ENCODE assay signal across 27 cellular contexts in the genomic region with DNA sequence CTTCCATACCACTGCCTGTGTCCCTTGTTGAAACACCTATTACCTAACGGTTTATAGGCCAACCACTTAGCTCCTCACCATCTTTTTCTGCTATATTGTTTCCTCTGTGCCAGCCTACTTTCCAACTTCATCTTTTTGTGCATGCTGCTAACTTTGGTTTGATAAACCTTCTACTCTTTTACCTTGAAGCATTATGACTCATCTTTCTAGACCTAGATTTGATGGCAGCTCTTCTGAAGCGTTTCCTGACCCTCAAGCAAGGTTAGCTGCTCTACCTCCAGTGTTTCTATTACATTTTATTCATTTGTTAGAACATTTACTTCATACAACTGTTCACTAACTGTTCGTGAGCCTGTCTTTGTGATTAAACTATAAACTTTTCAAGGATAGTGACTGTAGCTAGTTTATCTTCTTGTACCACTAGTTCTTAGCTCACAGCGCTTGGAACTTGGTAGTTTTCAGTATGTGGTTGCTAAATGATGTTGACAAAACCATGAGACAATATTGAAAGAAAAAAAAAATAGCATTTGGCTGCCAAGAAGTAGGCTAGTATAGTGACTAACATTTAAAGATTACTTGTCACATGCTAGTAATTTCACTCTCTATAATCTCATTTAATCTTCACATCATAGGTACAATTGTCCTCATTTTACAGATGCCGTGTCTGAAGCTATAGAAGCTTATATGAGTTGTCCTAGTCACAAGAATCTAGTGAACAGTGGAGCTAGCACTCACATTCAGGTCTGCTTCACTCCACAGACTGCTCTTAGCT.
DNase-seq lines count a peak whose midpoint lies in the region; ATAC-seq, FAIRE-seq and TF ChIP-seq lines count a peak whose summit lies in the region.
"Had no signal": no experiment of that assay in that cellular context is flagged by ENCODE, and none has a peak within 500 bp of the region (broad histone marks: within the 10 kb centered on the region; RNA-seq: fewer than 3 reads in every experiment).

No MANE protein-coding gene starts in this region.

- no peaks in the 10 kb centered on the region for H3K9me3 Mint-ChIP-seq in activated T-helper 17 cell treated with anti-CD3 and anti-CD28 coated beads, Interleukin-2, amount 50 U/mL, for 72 hours
- H3K9me3 Mint-ChIP-seq: CD4-positive, CD25-positive, alpha-beta regulatory T cell; nephron progenitor cell; stimulated activated naive CD8-positive, alpha-beta T cell treated with anti-CD3 and anti-CD28 coated beads, Interleukin-15, amount 100 ng/mL, for 72 hours had no signal

- TF ChIP-seq EP300 in A549 (IDR thresholded peaks at IDR 0.05) = no peak

- no peak for ATAC-seq in A549
- ATAC-seq in activated T-helper 17 cell treated with anti-CD3 and anti-CD28 coated beads, Interleukin-2, amount 50 U/mL, for 72 hours (replicated peaks) = peak; percentile 84
- ATAC-seq: lower lobe of right lung; mucosa of descending colon; stimulated activated naive CD8-positive, alpha-beta T cell treated with anti-CD3 and anti-CD28 coated beads, Interleukin-15, amount 100 ng/mL, for 72 hours had no signal

- no peaks in the 10 kb centered on the region for H3K9me3 ChIP-seq in A549
- H3K9me3 ChIP-seq: adrenal gland, breast epithelium, esophagus squamous epithelium, lower lobe of right lung, mucosa of descending colon, sigmoid colon, tibial nerve had no signal

- H3K4me3 ChIP-seq in A549 (no peak overlapping the region), fibroblast of mammary gland (ENCODE audit: control insufficient read depth, low read depth, low read length) (no peak overlapping the region), coronary artery (no peak overlapping the region)
- H3K4me3 ChIP-seq: adrenal gland, breast epithelium, esophagus squamous epithelium, K562, lower lobe of right lung, mucosa of descending colon, sigmoid colon, tibial nerve had no signal

- no peaks in the 10 kb centered on the region for H3K27me3 Mint-ChIP-seq in activated T-helper 17 cell treated with anti-CD3 and anti-CD28 coated beads, Interleukin-2, amount 50 U/mL, for 72 hours
- H3K27me3 Mint-ChIP-seq: CD4-positive, CD25-positive, alpha-beta regulatory T cell; stimulated activated naive CD8-positive, alpha-beta T cell treated with anti-CD3 and anti-CD28 coated beads, Interleukin-15, amount 100 ng/mL, for 72 hours had no signal

- peak overlapping the region; percentile 57 for H3K4me3 Mint-ChIP-seq in activated T-helper 17 cell treated with anti-CD3 and anti-CD28 coated beads, Interleukin-2, amount 50 U/mL, for 72 hours
- H3K4me3 Mint-ChIP-seq: nephron progenitor cell; stimulated activated naive CD8-positive, alpha-beta T cell treated with anti-CD3 and anti-CD28 coated beads, Interleukin-15, amount 100 ng/mL, for 72 hours had no signal

- H3K27ac Mint-ChIP-seq in activated T-helper 17 cell treated with anti-CD3 and anti-CD28 coated beads, Interleukin-2, amount 50 U/mL, for 72 hours = peak overlapping the region; percentile 52
- H3K27ac Mint-ChIP-seq: stimulated activated naive CD8-positive, alpha-beta T cell treated with anti-CD3 and anti-CD28 coated beads, Interleukin-15, amount 100 ng/mL, for 72 hours had no signal

- H3K36me3 Mint-ChIP-seq in activated T-helper 17 cell treated with anti-CD3 and anti-CD28 coated beads, Interleukin-2, amount 50 U/mL, for 72 hours (ENCODE audit: low read depth) = peaks cover 87% of the 10 kb centered on the region

- FAIRE-seq in A549 (lab: Jason Lieb, UNC) (no peak), GM19239 (lab: Jason Lieb, UNC) (peak; percentile 39), frontal cortex (lab: Jason Lieb, UNC) (no peak)
- FAIRE-seq: G401.6, K562, kidney had no signal

- TF ChIP-seq RAD21 in A549 (conservative IDR thresholded peaks at IDR 0.05 in 1 of 2, IDR thresholded peaks at IDR 0.05 in 1 of 2) = no peak

- no peak for DNase-seq in A549 (ENCODE audit: low read depth in 1 of 2, low spot score in 1 of 2)
- DNase-seq in GM19239 (ENCODE audit: insufficient read length, low spot score) = no peak
- peak; percentile 29 for DNase-seq in fibroblast of mammary gland (ENCODE audit: low read depth)
- DNase-seq in coronary artery (ENCODE audit: low spot score) = no peak
- no peak for DNase-seq in frontal cortex (ENCODE audit: low spot score in 2 of 2)
- no peak for DNase-seq in DMS79 treated with DMSO at 0.1 percent for 48 hours (lab: John Stamatoyannopoulos, UW)
- DNase-seq: activated effector memory CD4-positive, alpha-beta T cell treated with Interleukin-2 at 50 U/mL for 16 hours; adrenal gland; esophagus squamous epithelium; kidney; lower lobe of right lung; mucosa of descending colon; NCI-H2029 treated with DMSO at 0.1 percent for 48 hours; NCI-H345; NCI-H82; nephron progenitor cell; sigmoid colon; stimulated activated CD4-positive, alpha-beta T cell treated with anti-CD3 and anti-CD28 coated beads, Interleukin-15, amount 100 ng/mL, for 24 hours; stimulated activated naive CD8-positive, alpha-beta T cell treated with anti-CD3 and anti-CD28 coated beads, Interleukin-15, amount 100 ng/mL, for 72 hours; WERI-Rb-1 had no signal

- peaks cover 22% of the 10 kb centered on the region for H3K4me1 Mint-ChIP-seq in activated T-helper 17 cell treated with anti-CD3 and anti-CD28 coated beads, Interleukin-2, amount 50 U/mL, for 72 hours
- H3K4me1 Mint-ChIP-seq: nephron progenitor cell; stimulated activated naive CD8-positive, alpha-beta T cell treated with anti-CD3 and anti-CD28 coated beads, Interleukin-15, amount 100 ng/mL, for 72 hours had no signal

- H3K4me1 ChIP-seq in A549 = no peaks in the 10 kb centered on the region
- H3K4me1 ChIP-seq: breast epithelium, esophagus squamous epithelium, lower lobe of right lung had no signal

- TF ChIP-seq POLR2A in A549 (IDR thresholded peaks at IDR 0.05; ENCODE audit: low read length) = no peak

- H3K27ac ChIP-seq in A549 (no peak overlapping the region), coronary artery (no peak overlapping the region)
- H3K27ac ChIP-seq: breast epithelium, esophagus squamous epithelium, lower lobe of right lung, RWPE1, sigmoid colon, tibial nerve, WERI-Rb-1 had no signal

- POLR2A ChIA-PET in A549 (lab: Yijun Ruan, JAX) = no interaction called here

- CTCF ChIA-PET in A549 (lab: Yijun Ruan, JAX) = interaction anchor here (0.8 to 1.3 kb wide), 4 partner anchors 13 to 274 kb away, joined by 3 to 5 read pairs (median 4); no protein-coding TSS in a partner anchor

- H3K4me2 ChIP-seq in A549 = no peak overlapping the region

- no peak for TF ChIP-seq CTCF in A549 (IDR thresholded peaks at IDR 0.05)
- TF ChIP-seq CTCF in fibroblast of mammary gland (conservative IDR thresholded peaks at IDR 0.05; ENCODE audit: control insufficient read depth, insufficient read depth, low read depth, low read length) = no peak
- no peak for TF ChIP-seq CTCF in coronary artery (IDR thresholded peaks at IDR 0.05)

- 79% methylated on average over 5 of the region's 5 CpGs for WGBS in A549 (ENCODE audit: missing lambda C conversion rate)

TF ChIP-seq in A549, 52 proteins besides CTCF, POLR2A, EP300 and RAD21:
- TF ChIP-seq FOSL2 (IDR thresholded peaks at IDR 0.05) (no peak), FOSL2 (CRISPR knock-in tag; IDR thresholded peaks at IDR 0.05) (peak; percentile 47), RCOR1 (IDR thresholded peaks at IDR 0.05; ENCODE audit: low read depth, low read length) (no peak)
